ENCODE assay signal across 19 cellular contexts in the genomic region with DNA sequence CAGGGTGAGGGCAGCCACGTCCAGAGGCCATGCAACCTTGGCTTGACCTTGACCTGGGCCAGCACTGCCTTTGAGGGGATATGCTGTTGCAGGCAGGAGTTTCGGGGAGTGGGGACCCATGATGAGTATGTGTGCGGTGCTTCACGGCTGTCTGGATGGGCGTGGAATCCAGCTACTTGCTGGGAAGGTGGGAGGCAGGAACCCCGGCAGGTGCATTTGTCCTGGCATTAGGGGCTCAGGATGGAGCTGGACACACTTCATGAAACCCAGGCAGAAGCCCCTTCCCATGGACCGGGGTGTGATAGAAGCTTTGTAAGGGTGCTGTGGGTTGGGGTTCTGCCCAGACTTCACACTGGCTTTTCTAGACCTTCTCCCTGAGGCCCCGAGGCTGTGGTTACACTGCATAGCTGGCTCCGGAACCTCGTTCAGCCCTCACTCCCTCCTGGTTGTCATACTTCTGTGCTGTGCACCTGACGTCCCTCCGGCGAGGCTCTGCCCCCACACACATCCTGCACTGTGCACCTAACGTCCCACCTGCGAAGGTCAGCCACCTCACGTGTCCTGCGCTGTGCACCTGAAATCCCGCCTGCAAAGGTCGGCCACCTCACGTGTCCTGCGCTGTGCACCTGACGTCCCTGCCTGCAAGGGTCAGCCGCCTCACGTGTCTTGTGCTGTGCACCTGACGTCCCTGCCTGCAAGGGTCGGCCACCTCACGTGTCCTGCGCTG.
A peak's percentile ranks its signal among the peaks of the same experiment; 100 is the strongest.
DNase-seq lines count a peak whose midpoint lies in the region; FAIRE-seq and TF ChIP-seq lines count a peak whose summit lies in the region.
"Had no signal": no experiment of that assay in that cellular context is flagged by ENCODE, and none has a peak within 500 bp of the region (broad histone marks: within the 10 kb centered on the region; RNA-seq: fewer than 3 reads in every experiment).

No MANE protein-coding gene starts in this region.

- H3K4me3 Mint-ChIP-seq in H9, result no peak overlapping the region
- H3K4me3 Mint-ChIP-seq: CD4-positive, alpha-beta T cell had no signal

- peaks cover 0 to 21% (median 0%) of the 10 kb centered on the region in 11 experiments; a peak in 2 of 22 replicates for H3K36me3 ChIP-seq in BLaER1 treated with 17β-estradiol and CSF1 and Interleukin-3, amounts not matched to agents 10 nM and 100 nM
- H3K36me3 ChIP-seq in kidney (ENCODE audit: control insufficient read depth in 1 of 2, insufficient read depth in 2 of 2, low read length in 2 of 2) (no peaks in the 10 kb centered on the region), sigmoid colon (no peaks in the 10 kb centered on the region)

- TF ChIP-seq CTCF in H9 (conservative IDR thresholded peaks at IDR 0.05), result no peak
- TF ChIP-seq CTCF in kidney (IDR thresholded peaks at IDR 0.05; ENCODE audit: borderline replicate concordance, extremely low read depth, insufficient read depth), result no peak
- no peak for TF ChIP-seq CTCF in sigmoid colon (IDR thresholded peaks at IDR 0.05)

- H3T11ph ChIP-seq in H9 (ENCODE audit: low read length), result no peak overlapping the region

- H2BK12ac ChIP-seq in H9 (ENCODE audit: insufficient read length, low read depth, low read length), result no peak overlapping the region

- H3K23ac ChIP-seq in H9 (ENCODE audit: insufficient read length, low read depth, low read length), result no peak overlapping the region

- no peaks in the 10 kb centered on the region for H3K79me1 ChIP-seq in H9 (ENCODE audit: insufficient read depth, low read depth, low read length, poor library complexity, severe bottlenecking)

- TF ChIP-seq POLR2A in sigmoid colon (IDR thresholded peaks at IDR 0.05), result no peak

- H3K4me1 ChIP-seq in BLaER1 treated with 17β-estradiol and CSF1 and Interleukin-3, amounts not matched to agents 10 nM and 100 nM, result peaks cover 0 to 46% (median 26%) of the 10 kb centered on the region in 10 experiments; a peak in 14 of 20 replicates
- no peaks in the 10 kb centered on the region for H3K4me1 ChIP-seq in H9 (ENCODE audit: insufficient read depth, low read length)
- peaks cover 0 to 2% of the 10 kb centered on the region in 2 donors for H3K4me1 ChIP-seq in kidney (ENCODE audit: control insufficient read depth in 1 of 2, insufficient read depth in 1 of 2, low read depth in 1 of 2, low read length in 2 of 2)
- no peaks in the 10 kb centered on the region for H3K4me1 ChIP-seq in sigmoid colon

- peaks cover 13% of the 10 kb centered on the region for H3K27me3 Mint-ChIP-seq in H9 (ENCODE audit: low read depth)

- H3K23me2 ChIP-seq in H9 (ENCODE audit: insufficient read length, low read depth, low read length, poor library complexity, severe bottlenecking), result no peaks in the 10 kb centered on the region

- peak; percentile 13 for DNase-seq in H9
- DNase-seq in kidney, result peak; percentile 60
- peak; percentile 53 for DNase-seq in sigmoid colon
- DNase-seq in NOMO-1 (lab: John Stamatoyannopoulos, UW; ENCODE audit: unreplicated experiment in 2 of 2), result no peak
- no peak for DNase-seq in inferior parietal cortex (ENCODE audit: extremely low spot score)
- no peak for DNase-seq in NCI-H1694 (lab: John Stamatoyannopoulos, UW)
- DNase-seq: DMS53, HCEC 1CT, MV-4-11, NCI-H1417 treated with DMSO at 0.1 percent for 48 hours, NCI-H2081 treated with DMSO at 0.1 percent for 48 hours, NCI-H510A treated with DMSO at 0.1 percent for 48 hours, NCI-H82, PC-9 had no signal

- TF ChIP-seq EP300 in sigmoid colon (IDR thresholded peaks at IDR 0.05), result no peak

- no peak overlapping the region for H3K9ac ChIP-seq in BLaER1 treated with 17β-estradiol and CSF1 and Interleukin-3, amounts not matched to agents 10 nM and 100 nM
- no peak overlapping the region for H3K9ac ChIP-seq in H9 (ENCODE audit: extremely low read depth, insufficient read length, low read length)
- no peak overlapping the region for H3K9ac ChIP-seq in kidney (ENCODE audit: low read length in 2 of 2)

- peaks cover 13 to 20% of the 10 kb centered on the region in 2 experiments for H3K9me3 Mint-ChIP-seq in H9
- H3K9me3 Mint-ChIP-seq: CD4-positive, alpha-beta T cell had no signal

- H3K14ac ChIP-seq in H9 (ENCODE audit: insufficient read depth, low read length), result no peak overlapping the region

- peak overlapping the region in 8 of 11 experiments; percentile 24 to 57 (median 44); a peak in 13 of 22 replicates for H3K4me2 ChIP-seq in BLaER1 treated with 17β-estradiol and CSF1 and Interleukin-3, amounts not matched to agents 10 nM and 100 nM
- H3K4me2 ChIP-seq in H9 (ENCODE audit: insufficient read depth, insufficient read length, low read length), result no peak overlapping the region
- H3K4me2 ChIP-seq: PC-9 had no signal

- peaks cover 8 to 11% of the 10 kb centered on the region in 2 experiments for H3K4me1 Mint-ChIP-seq in H9

- no peak overlapping the region for H3K4ac ChIP-seq in H9 (ENCODE audit: low read depth, low read length)

- H4K5ac ChIP-seq in H9 (ENCODE audit: insufficient read length, low read depth, low read length), result no peak overlapping the region

- H3K4me3 ChIP-seq in BLaER1 treated with 17β-estradiol and CSF1 and Interleukin-3, amounts not matched to agents 10 nM and 100 nM, result no peak overlapping the region
- H3K4me3 ChIP-seq in kidney (ENCODE audit: low read length in 2 of 2), result no peak overlapping the region
- H3K4me3 ChIP-seq in sigmoid colon, result no peak overlapping the region
- H3K4me3 ChIP-seq: PC-9, SK-N-MC had no signal

- FAIRE-seq in kidney (lab: Jason Lieb, UNC), result no peak
- FAIRE-seq: HTR-8/SVneo had no signal

- H4K8ac ChIP-seq in H9 (replicated peaks; ENCODE audit: insufficient read length, low read depth, low read length), result no peak overlapping the region

- H4K20me1 ChIP-seq in BLaER1 treated with 17β-estradiol and CSF1 and Interleukin-3, amounts not matched to agents 10 nM and 100 nM, result no peaks in the 10 kb centered on the region
- H4K20me1 ChIP-seq in H9 (ENCODE audit: control insufficient read depth, insufficient read depth, insufficient read length), result no peaks in the 10 kb centered on the region

- no peak overlapping the region for H4K91ac ChIP-seq in H9 (ENCODE audit: insufficient read length, low read depth, low read length)

- intact Hi-C loops in kidney (cut with DNase I) (no loop called here), sigmoid colon (cut with DNase I) (no loop called here)

- H2BK15ac ChIP-seq in H9 (ENCODE audit: low read depth, low read length), result no peak overlapping the region

- H3K27ac ChIP-seq in BLaER1 treated with 17β-estradiol and CSF1 and Interleukin-3, amounts not matched to agents 10 nM and 100 nM, result no peak overlapping the region
- no peak overlapping the region for H3K27ac ChIP-seq in H9 (ENCODE audit: insufficient read length, low read depth, low read length)
- H3K27ac ChIP-seq in kidney (ENCODE audit: low read depth in 2 of 2, low read length in 2 of 2), result no peak overlapping the region
- H3K27ac ChIP-seq in sigmoid colon, result no peak overlapping the region
- H3K27ac ChIP-seq: HL-60, PC-9, SK-N-MC had no signal

- H2BK5ac ChIP-seq in H9 (ENCODE audit: insufficient read length, low read length), result no peak overlapping the region

- no peak overlapping the region for H3K18ac ChIP-seq in H9 (ENCODE audit: insufficient read length, low read depth, low read length)

- no peaks in the 10 kb centered on the region for H3K79me2 ChIP-seq in H9 (ENCODE audit: insufficient read depth, low read length)

- no peak overlapping the region for H2AK5ac ChIP-seq in H9 (ENCODE audit: insufficient read length, low read length)

- WGBS in H9 (ENCODE audit: extremely low coverage, insufficient read length, low lambda C conversion rate), result no CpG with 5 or more reads among the region's 28 CpGs
- WGBS in sigmoid colon, 2 donors, result 92 to 94% methylated on average over 28 of the region's 28 CpGs

- no peak overlapping the region for H3K56ac ChIP-seq in H9 (ENCODE audit: insufficient read length, low read depth, low read length)

- no peaks in the 10 kb centered on the region for H3K27me3 ChIP-seq in BLaER1 treated with 17β-estradiol and CSF1 and Interleukin-3, amounts not matched to agents 10 nM and 100 nM
- H3K27me3 ChIP-seq in H9 (ENCODE audit: insufficient read depth, low read length) (no peaks in the 10 kb centered on the region), sigmoid colon (no peaks in the 10 kb centered on the region)

- H2AFZ ChIP-seq in H9 (ENCODE audit: low read length), result no peak overlapping the region
- H2AFZ ChIP-seq: PC-9 had no signal

- H3K9me3 ChIP-seq in BLaER1 treated with 17β-estradiol and CSF1 and Interleukin-3, amounts not matched to agents 10 nM and 100 nM (replicated peaks in 1 of 11), result peaks cover 11 to 26% (median 16%) of the 10 kb centered on the region in 11 experiments; a peak in 20 of 22 replicates
- no peaks in the 10 kb centered on the region for H3K9me3 ChIP-seq in H9 (ENCODE audit: control insufficient read depth, low read depth, low read length)
- no peaks in the 10 kb centered on the region for H3K9me3 ChIP-seq in kidney (ENCODE audit: control insufficient read depth in 1 of 2, low read length in 2 of 2)
- H3K9me3 ChIP-seq in sigmoid colon, result no peaks in the 10 kb centered on the region

- no peak overlapping the region for H2BK120ac ChIP-seq in H9 (ENCODE audit: low read depth, low read length, poor library complexity, severe bottlenecking)

- no peak overlapping the region for H2BK20ac ChIP-seq in H9 (ENCODE audit: low read depth, low read length, poor library complexity, severe bottlenecking)

- H3K27ac Mint-ChIP-seq in H9, result no peak overlapping the region
- H3K27ac Mint-ChIP-seq: CD4-positive, alpha-beta T cell had no signal

- H3K36me3 Mint-ChIP-seq in H9 (ENCODE audit: insufficient read depth in 1 of 3, low read depth in 3 of 3), result peaks cover 5 to 16% (median 6%) of the 10 kb centered on the region in 3 experiments

Comparison
In these comparisons a context has a peak if more than half of its experiments do, and no peak if none do; other contexts are left out.
1. DNase-seq: peak in H9 (single experiment), kidney (single experiment) and sigmoid colon (single experiment); none in NOMO-1 (0 of 2), inferior parietal cortex (single experiment) and NCI-H1694 (single experiment).